ENCODE assay signal across 1 cellular context in the genomic region with DNA sequence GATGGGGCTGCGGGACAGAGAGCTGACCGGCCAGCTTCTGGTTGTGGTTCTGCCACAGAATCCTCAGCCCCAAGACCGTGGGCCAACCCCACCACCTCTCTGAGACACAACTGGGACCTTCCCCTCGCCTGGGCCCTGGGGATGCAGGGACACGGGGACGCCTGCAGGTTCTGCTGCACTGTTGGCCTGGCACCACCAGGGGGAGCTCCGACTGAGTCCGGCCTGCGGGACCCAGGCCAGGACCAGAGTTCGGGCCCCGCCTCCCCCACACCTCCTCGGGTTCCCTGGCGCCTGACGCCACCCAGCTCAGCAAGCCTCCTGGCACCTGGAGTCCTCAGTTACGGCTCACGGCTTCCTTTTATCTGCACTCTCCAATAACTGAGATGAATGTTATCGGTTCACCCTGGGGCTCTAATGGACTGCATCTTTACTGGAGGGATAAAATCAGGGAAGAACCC.
TF ChIP-seq lines count a peak whose summit lies in the region.

No MANE protein-coding gene starts in this region.

TF ChIP-seq in HepG2, 621 proteins besides CTCF, POLR2A, EP300 and RAD21 (continued from another document):
- TF ChIP-seq, protein P1, sequence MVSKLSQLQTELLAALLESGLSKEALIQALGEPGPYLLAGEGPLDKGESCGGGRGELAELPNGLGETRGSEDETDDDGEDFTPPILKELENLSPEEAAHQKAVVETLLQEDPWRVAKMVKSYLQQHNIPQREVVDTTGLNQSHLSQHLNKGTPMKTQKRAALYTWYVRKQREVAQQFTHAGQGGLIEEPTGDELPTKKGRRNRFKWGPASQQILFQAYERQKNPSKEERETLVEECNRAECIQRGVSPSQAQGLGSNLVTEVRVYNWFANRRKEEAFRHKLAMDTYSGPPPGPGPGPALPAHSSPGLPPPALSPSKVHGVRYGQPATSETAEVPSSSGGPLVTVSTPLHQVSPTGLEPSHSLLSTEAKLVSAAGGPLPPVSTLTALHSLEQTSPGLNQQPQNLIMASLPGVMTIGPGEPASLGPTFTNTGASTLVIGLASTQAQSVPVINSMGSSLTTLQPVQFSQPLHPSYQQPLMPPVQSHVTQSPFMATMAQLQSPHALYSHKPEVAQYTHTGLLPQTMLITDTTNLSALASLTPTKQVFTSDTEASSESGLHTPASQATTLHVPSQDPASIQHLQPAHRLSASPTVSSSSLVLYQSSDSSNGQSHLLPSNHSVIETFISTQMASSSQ (IDR thresholded peaks at IDR 0.05; ENCODE audit: low read depth), result no peak
- TF ChIP-seq, protein P1 (CRISPR knock-in tag; IDR thresholded peaks at IDR 0.05; ENCODE audit: borderline replicate concordance), result peak; percentile 64
- no peak for TF ChIP-seq ZNF367 (CRISPR knock-in tag; IDR thresholded peaks at IDR 0.05; ENCODE audit: borderline replicate concordance)
- TF ChIP-seq, protein P2, sequence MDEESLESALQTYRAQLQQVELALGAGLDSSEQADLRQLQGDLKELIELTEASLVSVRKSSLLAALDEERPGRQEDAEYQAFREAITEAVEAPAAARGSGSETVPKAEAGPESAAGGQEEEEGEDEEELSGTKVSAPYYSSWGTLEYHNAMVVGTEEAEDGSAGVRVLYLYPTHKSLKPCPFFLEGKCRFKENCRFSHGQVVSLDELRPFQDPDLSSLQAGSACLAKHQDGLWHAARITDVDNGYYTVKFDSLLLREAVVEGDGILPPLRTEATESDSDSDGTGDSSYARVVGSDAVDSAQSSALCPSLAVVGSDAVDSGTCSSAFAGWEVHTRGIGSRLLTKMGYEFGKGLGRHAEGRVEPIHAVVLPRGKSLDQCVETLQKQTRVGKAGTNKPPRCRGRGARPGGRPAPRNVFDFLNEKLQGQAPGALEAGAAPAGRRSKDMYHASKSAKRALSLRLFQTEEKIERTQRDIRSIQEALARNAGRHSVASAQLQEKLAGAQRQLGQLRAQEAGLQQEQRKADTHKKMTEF (CRISPR knock-in tag; IDR thresholded peaks at IDR 0.05), result peak; percentile 71; the same call in 1 of the 2 replicates
- no peak for TF ChIP-seq NONO (IDR thresholded peaks at IDR 0.05)
- TF ChIP-seq NONO (CRISPR knock-in tag; conservative IDR thresholded peaks at IDR 0.05), result peak; percentile 62
- TF ChIP-seq ZNF784 (CRISPR knock-in tag; IDR thresholded peaks at IDR 0.05; ENCODE audit: borderline replicate concordance), result 0 out of 2 replicates have a peak, but pooled peaks have one; percentile 60
- no peak for TF ChIP-seq TGIF2 (CRISPR knock-in tag; IDR thresholded peaks at IDR 0.05)
- TF ChIP-seq TARDBP (CRISPR knock-in tag; IDR thresholded peaks at IDR 0.05), result peak; percentile 82
- TF ChIP-seq PHF21A (CRISPR knock-in tag; IDR thresholded peaks at IDR 0.05), result no peak
- TF ChIP-seq, protein P3, sequence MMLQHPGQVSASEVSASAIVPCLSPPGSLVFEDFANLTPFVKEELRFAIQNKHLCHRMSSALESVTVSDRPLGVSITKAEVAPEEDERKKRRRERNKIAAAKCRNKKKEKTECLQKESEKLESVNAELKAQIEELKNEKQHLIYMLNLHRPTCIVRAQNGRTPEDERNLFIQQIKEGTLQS (CRISPR knock-in tag; IDR thresholded peaks at IDR 0.05), result no peak; the same call in 1 of the 2 replicates
- no peak for TF ChIP-seq ZNF24 (IDR thresholded peaks at IDR 0.05)
- peak; percentile 83; the same call in 1 of the 2 replicates for TF ChIP-seq NFKB2 (CRISPR knock-in tag; IDR thresholded peaks at IDR 0.05; ENCODE audit: borderline replicate concordance)
- TF ChIP-seq FOXA1 (IDR thresholded peaks at IDR 0.05), result no peak
- TF ChIP-seq FOXA1 (CRISPR knock-in tag; IDR thresholded peaks at IDR 0.05), result 0 out of 2 replicates have a peak, but pooled peaks have one; percentile 15
- TF ChIP-seq SMC3 (IDR thresholded peaks at IDR 0.05; ENCODE audit: low read length), result peak; percentile 53; the same call in 1 of the 2 replicates
- peak; percentile 79 for TF ChIP-seq ZNF781 (CRISPR knock-in tag; IDR thresholded peaks at IDR 0.05; ENCODE audit: borderline replicate concordance, not compliant biosample characterization)
- TF ChIP-seq ZMYM3 (CRISPR knock-in tag; IDR thresholded peaks at IDR 0.05), result peak; percentile 64
- peak; percentile 56; the same call in 1 of the 2 replicates for TF ChIP-seq KDM1A (CRISPR knock-in tag; IDR thresholded peaks at IDR 0.05)
- TF ChIP-seq CEBPG (CRISPR knock-in tag; IDR thresholded peaks at IDR 0.05), result 0 out of 2 replicates have a peak, but pooled peaks have one; percentile 40
- peak; percentile 55; the same call in 1 of the 2 replicates for TF ChIP-seq YEATS2 (CRISPR knock-in tag; IDR thresholded peaks at IDR 0.05; ENCODE audit: borderline replicate concordance)
- peak; percentile 93 for TF ChIP-seq XRCC5 (optimal IDR thresholded peaks at IDR 0.05; ENCODE audit: low read length)
- TF ChIP-seq TBX2 (CRISPR knock-in tag; IDR thresholded peaks at IDR 0.05; ENCODE audit: borderline replicate concordance), result peak; percentile 80
- TF ChIP-seq ZNF468 (CRISPR knock-in tag; IDR thresholded peaks at IDR 0.05), result no peak
- TF ChIP-seq, protein P4, sequence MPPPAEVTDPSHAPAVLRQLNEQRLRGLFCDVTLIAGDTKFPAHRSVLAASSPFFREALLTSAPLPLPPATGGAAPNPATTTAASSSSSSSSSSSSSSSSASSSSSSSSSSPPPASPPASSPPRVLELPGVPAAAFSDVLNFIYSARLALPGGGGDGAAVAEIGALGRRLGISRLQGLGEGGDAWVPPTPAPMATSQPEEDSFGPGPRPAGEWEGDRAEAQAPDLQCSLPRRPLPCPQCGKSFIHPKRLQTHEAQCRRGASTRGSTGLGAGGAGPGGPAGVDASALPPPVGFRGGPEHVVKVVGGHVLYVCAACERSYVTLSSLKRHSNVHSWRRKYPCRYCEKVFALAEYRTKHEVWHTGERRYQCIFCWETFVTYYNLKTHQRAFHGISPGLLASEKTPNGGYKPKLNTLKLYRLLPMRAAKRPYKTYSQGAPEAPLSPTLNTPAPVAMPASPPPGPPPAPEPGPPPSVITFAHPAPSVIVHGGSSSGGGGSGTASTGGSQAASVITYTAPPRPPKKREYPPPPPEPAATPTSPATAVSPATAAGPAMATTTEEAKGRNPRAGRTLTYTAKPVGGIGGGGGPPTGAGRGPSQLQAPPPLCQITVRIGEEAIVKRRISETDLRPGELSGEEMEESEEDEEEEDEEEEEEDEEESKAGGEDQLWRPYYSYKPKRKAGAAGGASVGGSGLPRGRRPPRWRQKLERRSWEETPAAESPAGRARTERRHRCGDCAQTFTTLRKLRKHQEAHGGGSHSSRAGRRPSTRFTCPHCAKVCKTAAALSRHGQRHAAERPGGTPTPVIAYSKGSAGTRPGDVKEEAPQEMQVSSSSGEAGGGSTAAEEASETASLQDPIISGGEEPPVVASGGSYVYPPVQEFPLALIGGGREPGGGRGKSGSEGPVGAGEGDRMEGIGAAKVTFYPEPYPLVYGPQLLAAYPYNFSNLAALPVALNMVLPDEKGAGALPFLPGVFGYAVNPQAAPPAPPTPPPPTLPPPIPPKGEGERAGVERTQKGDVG (CRISPR knock-in tag; IDR thresholded peaks at IDR 0.05; ENCODE audit: borderline replicate concordance), result no peak
- TF ChIP-seq SNAPC2 (CRISPR knock-in tag; IDR thresholded peaks at IDR 0.05), result 0 out of 2 replicates have a peak, but pooled peaks have one; percentile 75
- TF ChIP-seq ZNF451 (CRISPR knock-in tag; IDR thresholded peaks at IDR 0.05), result 0 out of 2 replicates have a peak, but pooled peaks have one; percentile 39
- TF ChIP-seq ZNF496 (CRISPR knock-in tag; IDR thresholded peaks at IDR 0.05; ENCODE audit: insufficient replicate concordance), result no peak
- no peak for TF ChIP-seq ZNF33A (CRISPR knock-in tag; IDR thresholded peaks at IDR 0.05; ENCODE audit: borderline replicate concordance)
- TF ChIP-seq ZNF605 (CRISPR knock-in tag; IDR thresholded peaks at IDR 0.05), result peak; percentile 59; the same call in 1 of the 2 replicates
TF ChIP-seq in HepG2: peak in this region for 187.
